Comparison of ENCODE assay signal across 40 cellular contexts in genomic region chr1:30771005-30771404, GRCh38. TPM values are rescaled to one million over a fixed set of nuclear protein-coding genes. Genes with fewer than 3 reads are reported as not detected.
"Had no signal": no experiment of that assay in that cellular context is flagged by ENCODE, and none has a peak within 500 bp of the region (broad histone marks: within the 10 kb centered on the region; RNA-seq: fewer than 3 reads in every experiment).

No MANE protein-coding gene starts in this region.

- H3K27me3 Mint-ChIP-seq: activated naive CD4-positive, alpha-beta T cell treated with anti-CD3 and anti-CD28 coated beads, Interleukin-2, amount 50 U/mL, for 24 hours; activated naive CD8-positive, alpha-beta T cell; activated naive CD8-positive, alpha-beta T cell treated with anti-CD3 and anti-CD28 coated beads for 36 hours; activated naive CD8-positive, alpha-beta T cell treated with anti-CD3 and anti-CD28 coated beads, Interleukin-2, amount 50 U/mL, for 24 hours; activated T-cell treated with anti-CD3 and anti-CD28 coated beads, Interleukin-2, amount 50 U/mL, for 24 hours; activated T-helper 17 cell treated with anti-CD3 and anti-CD28 coated beads, Interleukin-2, amount 50 U/mL, for 72 hours; central memory CD8-positive, alpha-beta T cell had no signal

- ATAC-seq: activated naive CD4-positive, alpha-beta T cell treated with anti-CD3 and anti-CD28 coated beads, Interleukin-2, amount 50 U/mL, for 72 hours; activated naive CD8-positive, alpha-beta T cell treated with anti-CD3 and anti-CD28 coated beads, Interleukin-2, amount 50 U/mL, for 24 hours; activated T-cell treated with anti-CD3 and anti-CD28 coated beads, Interleukin-2, amount 50 U/mL, for 4 hours; activated T-cell treated with anti-CD3 and anti-CD28 coated beads, Interleukin-2, amount 50 U/mL, for 72 hours; activated T-helper 17 cell treated with anti-CD3 and anti-CD28 coated beads, Interleukin-2, amount 50 U/mL, for 72 hours; body of pancreas had no signal

- H3K4me3 Mint-ChIP-seq: activated naive CD4-positive, alpha-beta T cell treated with anti-CD3 and anti-CD28 coated beads for 36 hours; activated naive CD4-positive, alpha-beta T cell treated with anti-CD3 and anti-CD28 coated beads, Interleukin-2, amount 50 U/mL, for 24 hours; activated naive CD8-positive, alpha-beta T cell; activated naive CD8-positive, alpha-beta T cell treated with anti-CD3 and anti-CD28 coated beads for 36 hours; activated naive CD8-positive, alpha-beta T cell treated with anti-CD3 and anti-CD28 coated beads, Interleukin-2, amount 10 ng/mL, durations not matched to agents 7 days and 5 days; activated naive CD8-positive, alpha-beta T cell treated with anti-CD3 and anti-CD28 coated beads, Interleukin-2, amount 50 U/mL, for 24 hours; activated T-cell treated with anti-CD3 and anti-CD28 coated beads, Interleukin-2, amount 50 U/mL, for 24 hours; activated T-cell treated with anti-CD3 and anti-CD28 coated beads, Interleukin-2, amount 50 U/mL, for 4 hours; activated T-cell treated with anti-CD3 and anti-CD28 coated beads, Interleukin-2, amount 50 U/mL, for 72 hours; activated T-helper 1 cell treated with anti-CD3 and anti-CD28 coated beads, Interleukin-12 subunit alpha, Interleukin-12 subunit beta, Interleukin-2, Interleukin-4 antibody, amounts not matched to agents 30 ng/mL and 10 ng/mL and 1 ng/mL, durations not matched to agents 14 hours and 24 hours and 36 hours; activated T-helper 17 cell treated with anti-CD3 and anti-CD28 coated beads, Interleukin-2, amount 50 U/mL, for 72 hours; brain; central memory CD8-positive, alpha-beta T cell had no signal

- H3K27ac Mint-ChIP-seq: activated naive CD4-positive, alpha-beta T cell treated with anti-CD3 and anti-CD28 coated beads for 36 hours; activated naive CD4-positive, alpha-beta T cell treated with anti-CD3 and anti-CD28 coated beads, Interleukin-2, amount 50 U/mL, for 24 hours; activated naive CD4-positive, alpha-beta T cell treated with anti-CD3 and anti-CD28 coated beads, Interleukin-2, amount 50 U/mL, for 72 hours; activated naive CD8-positive, alpha-beta T cell; activated naive CD8-positive, alpha-beta T cell treated with anti-CD3 and anti-CD28 coated beads for 36 hours; activated naive CD8-positive, alpha-beta T cell treated with anti-CD3 and anti-CD28 coated beads, Interleukin-2, amount 10 ng/mL, durations not matched to agents 7 days and 5 days; activated naive CD8-positive, alpha-beta T cell treated with anti-CD3 and anti-CD28 coated beads, Interleukin-2, amount 50 U/mL, for 24 hours; activated T-cell treated with anti-CD3 and anti-CD28 coated beads, Interleukin-2, amount 50 U/mL, for 24 hours; activated T-cell treated with anti-CD3 and anti-CD28 coated beads, Interleukin-2, amount 50 U/mL, for 72 hours; activated T-helper 1 cell treated with anti-CD3 and anti-CD28 coated beads, Interleukin-12 subunit alpha, Interleukin-12 subunit beta, Interleukin-2, Interleukin-4 antibody, amounts not matched to agents 30 ng/mL and 10 ng/mL and 1 ng/mL, durations not matched to agents 14 hours and 24 hours and 36 hours; activated T-helper 17 cell treated with anti-CD3 and anti-CD28 coated beads, Interleukin-2, amount 50 U/mL, for 72 hours; activated T-helper 2 cell treated with anti-CD3 and anti-CD28 coated beads, Interferon-gamma antibody, Interleukin-2, Interleukin-4, amounts not matched to agents 10 μg/mL and 5 μg/mL and 100 μg/mL, durations not matched to agents 14 hours and 24 hours and 36 hours had no signal

- H3K36me3 ChIP-seq: adrenal gland, ascending aorta, brain microvascular endothelial cell, breast epithelium, cardiac muscle cell had no signal

- H3K4me3 ChIP-seq: adrenal gland, ascending aorta, body of pancreas, breast epithelium, cardiac muscle cell had no signal

- H3K27ac ChIP-seq: adrenal gland, body of pancreas, brain microvascular endothelial cell, breast epithelium, cardiac muscle cell had no signal

- H3K27me3 ChIP-seq: adrenal gland, ascending aorta, body of pancreas, breast epithelium, cardiac muscle cell had no signal

- DNase-seq: activated effector memory CD4-positive, alpha-beta T cell treated with anti-CD3 and anti-CD28 coated beads, Interleukin-2, amount 50 U/mL, for 16 hours; activated effector memory CD4-positive, alpha-beta T cell treated with Interleukin-2 at 50 U/mL for 16 hours; activated gamma-delta T cell; activated gamma-delta T cell treated with Interleukin-2 at 50 U/mL for 16 hours; activated naive CD4-positive, alpha-beta T cell; activated naive CD4-positive, alpha-beta T cell treated with anti-CD3 and anti-CD28 coated beads for 36 hours; activated naive CD4-positive, alpha-beta T cell treated with anti-CD3 and anti-CD28 coated beads, Interleukin-2, amount 50 U/mL, for 16 hours; activated naive CD4-positive, alpha-beta T cell treated with Interleukin-2 at 50 U/mL for 16 hours; activated naive CD8-positive, alpha-beta T cell treated with anti-CD3 and anti-CD28 coated beads for 36 hours; activated naive CD8-positive, alpha-beta T cell treated with anti-CD3 and anti-CD28 coated beads, Interleukin-2, amount 10 ng/mL, durations not matched to agents 7 days and 5 days; activated naive CD8-positive, alpha-beta T cell treated with anti-CD3 and anti-CD28 coated beads, Interleukin-2, amount 50 U/mL, for 24 hours; activated T-cell treated with anti-CD3 and anti-CD28 coated beads for 4 hours; activated T-cell treated with anti-CD3 and anti-CD28 coated beads, Interleukin-2, amount 50 U/mL, for 1 hour; activated T-cell treated with anti-CD3 and anti-CD28 coated beads, Interleukin-2, amount 50 U/mL, for 24 hours; activated T-cell treated with anti-CD3 and anti-CD28 coated beads, Interleukin-2, amount 50 U/mL, for 4 hours; activated T-cell treated with anti-CD3 and anti-CD28 coated beads, Interleukin-2, amount 50 U/mL, for 48 hours; activated T-cell treated with anti-CD3 and anti-CD28 coated beads, Interleukin-2, amount 50 U/mL, for 72 hours; adrenal gland; amniotic stem cell; amygdala; anterior cingulate cortex; aorta; body of pancreas; brain microvascular endothelial cell; caudate nucleus; central memory CD4-positive, alpha-beta T cell had no signal

- H3K9me3 ChIP-seq: adrenal gland, ascending aorta, body of pancreas, breast epithelium had no signal

- FAIRE-seq: astrocyte had no signal

- H3K36me3 Mint-ChIP-seq: activated naive CD4-positive, alpha-beta T cell treated with anti-CD3 and anti-CD28 coated beads, Interleukin-2, amount 50 U/mL, for 24 hours; activated naive CD4-positive, alpha-beta T cell treated with anti-CD3 and anti-CD28 coated beads, Interleukin-2, amount 50 U/mL, for 72 hours; activated naive CD8-positive, alpha-beta T cell; activated naive CD8-positive, alpha-beta T cell treated with anti-CD3 and anti-CD28 coated beads for 36 hours; activated naive CD8-positive, alpha-beta T cell treated with anti-CD3 and anti-CD28 coated beads, Interleukin-2, amount 10 ng/mL, durations not matched to agents 7 days and 5 days; brain had no signal

- H3K4me1 ChIP-seq: adrenal gland, body of pancreas, breast epithelium had no signal

- H3K9me3 Mint-ChIP-seq: activated naive CD4-positive, alpha-beta T cell treated with anti-CD3 and anti-CD28 coated beads for 36 hours; activated naive CD4-positive, alpha-beta T cell treated with anti-CD3 and anti-CD28 coated beads, Interleukin-2, amount 50 U/mL, for 24 hours; activated naive CD4-positive, alpha-beta T cell treated with anti-CD3 and anti-CD28 coated beads, Interleukin-2, amount 50 U/mL, for 72 hours; activated naive CD8-positive, alpha-beta T cell treated with anti-CD3 and anti-CD28 coated beads for 36 hours; activated naive CD8-positive, alpha-beta T cell treated with anti-CD3 and anti-CD28 coated beads, Interleukin-2, amount 10 ng/mL, durations not matched to agents 7 days and 5 days; activated naive CD8-positive, alpha-beta T cell treated with anti-CD3 and anti-CD28 coated beads, Interleukin-2, amount 50 U/mL, for 24 hours; activated T-cell treated with anti-CD3 and anti-CD28 coated beads, Interleukin-2, amount 50 U/mL, for 24 hours; activated T-cell treated with anti-CD3 and anti-CD28 coated beads, Interleukin-2, amount 50 U/mL, for 4 hours; activated T-cell treated with anti-CD3 and anti-CD28 coated beads, Interleukin-2, amount 50 U/mL, for 72 hours; activated T-helper 1 cell treated with anti-CD3 and anti-CD28 coated beads, Interleukin-12 subunit alpha, Interleukin-12 subunit beta, Interleukin-2, Interleukin-4 antibody, amounts not matched to agents 30 ng/mL and 10 ng/mL and 1 ng/mL, durations not matched to agents 14 hours and 24 hours and 36 hours; activated T-helper 17 cell treated with anti-CD3 and anti-CD28 coated beads, Interleukin-2, amount 50 U/mL, for 72 hours; activated T-helper 2 cell treated with anti-CD3 and anti-CD28 coated beads, Interferon-gamma antibody, Interleukin-2, Interleukin-4, amounts not matched to agents 10 μg/mL and 5 μg/mL and 100 μg/mL, durations not matched to agents 14 hours and 24 hours and 36 hours; brain; central memory CD8-positive, alpha-beta T cell had no signal

RNA-seq across cellular contexts. Expression of gene LAPTM5, which starts 13.4 kb away (rescaled TPM):
- total RNA-seq: chondrocyte had no signal

RNA-seq across cellular contexts. Expression of gene MATN1, which starts 47.6 kb away (rescaled TPM):
- total RNA-seq: breast epithelium, cardiac septum had no signal
- polyA plus RNA-seq: aorta had no signal
